ENCODE assay signal across 17 cellular contexts in genomic region chr20:60482201-60482600, GRCh38.
"Had no signal": no experiment of that assay in that cellular context is flagged by ENCODE, and none has a peak within 500 bp of the region (broad histone marks: within the 10 kb centered on the region; RNA-seq: fewer than 3 reads in every experiment).

No MANE protein-coding gene starts in this region.

- H3K36me3 ChIP-seq: cardiac muscle cell, esophagus muscularis mucosa, WERI-Rb-1 had no signal

- ATAC-seq: stimulated activated naive CD8-positive, alpha-beta T cell treated with anti-CD3 and anti-CD28 coated beads, Interleukin-15, amount 100 ng/mL, for 72 hours; T-helper 17 cell had no signal

- H3K27ac ChIP-seq: cardiac muscle cell, esophagus muscularis mucosa, skin epidermis, WERI-Rb-1 had no signal

- H3K9me3 ChIP-seq: esophagus muscularis mucosa had no signal

- H3K4me3 ChIP-seq: cardiac muscle cell, esophagus muscularis mucosa, skin epidermis had no signal

- H3K27me3 ChIP-seq: cardiac muscle cell had no signal

- DNase-seq: activated CD4-positive, alpha-beta T cell treated with anti-CD3 and anti-CD28 coated beads for 1 hour; activated CD4-positive, alpha-beta T cell treated with anti-CD3 and anti-CD28 coated beads, Interleukin-2, amount 50 U/mL, for 48 hours; activated naive CD4-positive, alpha-beta T cell; activated naive CD8-positive, alpha-beta T cell treated with anti-CD3 and anti-CD28 coated beads for 36 hours; amygdala; effector memory CD4-positive, alpha-beta T cell; hypothalamus; islet precursor cell; stimulated activated CD4-positive, alpha-beta T cell treated with anti-CD3 and anti-CD28 coated beads, Interleukin-15, amount 100 ng/mL, for 24 hours; stimulated activated CD4-positive, alpha-beta T cell treated with anti-CD3 and anti-CD28 coated beads, Interleukin-4, amount 100 ng/mL, for 1 hour; stimulated activated naive CD8-positive, alpha-beta T cell treated with anti-CD3 and anti-CD28 coated beads, Interleukin-15, amount 100 ng/mL, for 72 hours; T-helper 17 cell; trophoblast cell; WERI-Rb-1 had no signal
